In the genomic region with DNA sequence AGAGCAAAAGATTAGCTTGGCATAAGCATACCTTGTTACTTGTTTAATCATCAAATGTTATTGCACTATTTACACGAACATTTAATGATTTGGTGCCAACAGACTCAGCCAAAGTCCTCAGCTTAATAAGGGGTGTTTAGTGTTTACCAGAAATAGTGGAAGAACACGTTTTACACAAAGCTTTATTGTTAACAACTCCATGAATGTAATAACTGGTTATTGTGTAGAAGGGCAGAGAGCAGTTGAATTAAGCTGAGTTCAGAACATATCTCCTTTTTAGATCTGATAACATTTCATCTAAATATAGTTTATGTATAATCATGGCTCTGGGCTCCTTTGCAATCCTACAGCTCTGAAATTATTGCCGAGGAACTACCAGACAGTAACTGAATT, we compare ENCODE assay signal across 17 cellular contexts.
DNase-seq lines count a peak whose midpoint lies in the region; ATAC-seq, FAIRE-seq and TF ChIP-seq lines count a peak whose summit lies in the region.
"Had no signal": no experiment of that assay in that cellular context is flagged by ENCODE, and none has a peak within 500 bp of the region (broad histone marks: within the 10 kb centered on the region; RNA-seq: fewer than 3 reads in every experiment).

No MANE protein-coding gene starts in this region.

- peak overlapping the region; percentile 0 for H2AFZ ChIP-seq in keratinocyte (ENCODE audit: control insufficient read depth, low read length)

- 39 to 47% methylated on average over 3 of the region's 3 CpGs for WGBS in upper lobe of left lung, 2 donors

- no peak for TF ChIP-seq POLR2A in upper lobe of left lung (IDR thresholded peaks at IDR 0.05)

- H3K4me1 ChIP-seq in Panc1 (ENCODE audit: control insufficient read depth, insufficient read depth, low read length) (peaks cover 33% of the 10 kb centered on the region), keratinocyte (ENCODE audit: control insufficient read depth, extremely low read depth, insufficient read depth, low read length) (peaks cover 16% of the 10 kb centered on the region), upper lobe of left lung (no peaks in the 10 kb centered on the region)

- no peaks in the 10 kb centered on the region for H3K9me1 ChIP-seq in keratinocyte (ENCODE audit: control insufficient read depth, extremely low read depth, insufficient read depth, low read length)

- no peak overlapping the region for H3K4me2 ChIP-seq in keratinocyte (ENCODE audit: control insufficient read depth, extremely low read depth, insufficient read depth, low read depth, low read length)

- ATAC-seq in Panc1 (peak; percentile 56), GM19324 (IDR thresholded peaks at IDR 0.05; ENCODE audit: low FRiP score, unreplicated experiment) (no peak), HG03280 (IDR thresholded peaks at IDR 0.05; ENCODE audit: unreplicated experiment) (no peak), GM18520 (IDR thresholded peaks at IDR 0.05; ENCODE audit: unreplicated experiment) (no peak), upper lobe of left lung (ENCODE audit: low FRiP score in 2 of 2) (no peak)
- ATAC-seq: A549, T-cell had no signal

- POLR2A ChIA-PET in Panc1 (lab: Charles Lee), result interaction anchor here (1.0 kb wide), 1 partner anchor 140 kb away, joined by 3 read pairs; no protein-coding TSS in a partner anchor

- TF ChIP-seq CTCF in Panc1 (IDR thresholded peaks at IDR 0.05) (no peak), keratinocyte (optimal IDR thresholded peaks at IDR 0.05 in 1 of 3, IDR thresholded peaks at IDR 0.05 in 1 of 3, conservative IDR thresholded peaks at IDR 0.05 in 1 of 3; ENCODE audit: extremely low read depth in 1 of 3, insufficient read depth in 2 of 3, low read length in 3 of 3) (no peak), upper lobe of left lung (IDR thresholded peaks at IDR 0.05) (no peak)

- CTCF ChIA-PET in Panc1 (lab: Charles Lee), result interaction anchor here (0.6 to 1.5 kb wide), 3 partner anchors 11 to 182 kb away, joined by 3 to 8 read pairs (median 3); no protein-coding TSS in a partner anchor

- H3K4me3 ChIP-seq in Panc1 (ENCODE audit: low read depth in 2 of 2, low read length in 2 of 2) (no peak overlapping the region), keratinocyte (ENCODE audit: control insufficient read depth in 2 of 3, extremely low read depth in 1 of 3, insufficient read depth in 2 of 3, low read depth in 1 of 3, low read length in 3 of 3) (no peak overlapping the region), upper lobe of left lung (no peak overlapping the region)
- H3K4me3 ChIP-seq: A549 had no signal

- H3K36me3 ChIP-seq in Panc1 (ENCODE audit: control insufficient read depth, insufficient read depth, low read length), result no peaks in the 10 kb centered on the region
- no peaks in the 10 kb centered on the region for H3K36me3 ChIP-seq in keratinocyte (ENCODE audit: control insufficient read depth in 2 of 2, extremely low read depth in 1 of 2, insufficient read depth in 2 of 2, low read length in 2 of 2)
- H3K36me3 ChIP-seq in upper lobe of left lung, result no peaks in the 10 kb centered on the region

- H3K4me3 Mint-ChIP-seq in T-helper 2 cell treated with Interferon-gamma antibody and Interleukin-4, amounts not matched to agents 5 μg/mL and 100 μg/mL, for 36 hours, result no peak overlapping the region
- H3K4me3 Mint-ChIP-seq: activated B cell treated with CpG ODN at 0.5 μM for 24 hours; CD4-positive, alpha-beta memory T cell; T-cell had no signal

- DNase-seq in T-helper 2 cell treated with Interferon-gamma antibody and Interleukin-4, amounts not matched to agents 5 μg/mL and 100 μg/mL, for 36 hours (ENCODE audit: low spot score), result no peak
- no peak for DNase-seq in T-helper 2 cell
- DNase-seq in Panc1 (ENCODE audit: low read depth, low spot score), result no peak
- DNase-seq in keratinocyte (ENCODE audit: low read depth, low spot score), result no peak
- no peak for DNase-seq in upper lobe of left lung
- DNase-seq: activated B cell treated with CpG ODN at 0.5 μM for 24 hours; CD4-positive, alpha-beta memory T cell; MM.1S; NCI-H226; stimulated activated CD4-positive, alpha-beta T cell treated with anti-CD3 and anti-CD28 coated beads, Interleukin-15, amount 100 ng/mL, for 24 hours; T-cell had no signal

- TF ChIP-seq EP300 in upper lobe of left lung (IDR thresholded peaks at IDR 0.05), result no peak

- no peaks in the 10 kb centered on the region for H3K27me3 Mint-ChIP-seq in T-helper 2 cell treated with Interferon-gamma antibody and Interleukin-4, amounts not matched to agents 5 μg/mL and 100 μg/mL, for 36 hours (ENCODE audit: low read depth)
- H3K27me3 Mint-ChIP-seq: activated B cell treated with CpG ODN at 0.5 μM for 24 hours; CD4-positive, alpha-beta memory T cell; progenitor cell of endocrine pancreas; T-cell had no signal

- dilution Hi-C loops in keratinocyte (cut with MboI; ENCODE audit: extremely low pct_ligation_motif_present, low sequenced_read_pairs), result no loop called here

- H3K27me3 ChIP-seq in Panc1 (ENCODE audit: control insufficient read depth, insufficient read depth, low read length) (no peaks in the 10 kb centered on the region), keratinocyte (ENCODE audit: control insufficient read depth, extremely low read depth, insufficient read depth, low read length) (no peaks in the 10 kb centered on the region), upper lobe of left lung (no peaks in the 10 kb centered on the region)

- FAIRE-seq in keratinocyte (lab: Jason Lieb, UNC), result peak; percentile 51
- FAIRE-seq: GM12892 had no signal

- peak overlapping the region; percentile 87 for H3K27ac Mint-ChIP-seq in T-helper 2 cell treated with Interferon-gamma antibody and Interleukin-4, amounts not matched to agents 5 μg/mL and 100 μg/mL, for 36 hours
- H3K27ac Mint-ChIP-seq: activated B cell treated with CpG ODN at 0.5 μM for 24 hours; CD4-positive, alpha-beta memory T cell; progenitor cell of endocrine pancreas had no signal

- H3K36me3 Mint-ChIP-seq in T-helper 2 cell treated with Interferon-gamma antibody and Interleukin-4, amounts not matched to agents 5 μg/mL and 100 μg/mL, for 36 hours (ENCODE audit: low read depth), result peaks cover 35% of the 10 kb centered on the region
- H3K36me3 Mint-ChIP-seq: T-cell had no signal

- H3K9me3 Mint-ChIP-seq in T-helper 2 cell treated with Interferon-gamma antibody and Interleukin-4, amounts not matched to agents 5 μg/mL and 100 μg/mL, for 36 hours, result peaks cover 27% of the 10 kb centered on the region
- H3K9me3 Mint-ChIP-seq: activated B cell treated with CpG ODN at 0.5 μM for 24 hours had no signal

- BruUV-seq in Panc1 (replicated peaks; lab: Mats Ljungman, UMichigan), result no TSS peak

- intact Hi-C loops in Panc1 (cut with micrococcal nuclease; ENCODE audit: unreplicated experiment), result loop anchor here (5.0 kb wide), 1 partner anchor 75 kb away; no protein-coding TSS in a partner anchor

- H3K27ac ChIP-seq in Panc1 (ENCODE audit: low read length) (peak overlapping the region; percentile 94), keratinocyte (ENCODE audit: control insufficient read depth, insufficient read depth, low read length) (no peak overlapping the region), upper lobe of left lung (no peak overlapping the region)
- H3K27ac ChIP-seq: A549 had no signal

- no peak overlapping the region for H3K9ac ChIP-seq in keratinocyte (ENCODE audit: control insufficient read depth, extremely low read depth, insufficient read depth, low read length)

- H3K4me1 Mint-ChIP-seq in T-helper 2 cell treated with Interferon-gamma antibody and Interleukin-4, amounts not matched to agents 5 μg/mL and 100 μg/mL, for 36 hours (ENCODE audit: low read depth), result peaks cover 64% of the 10 kb centered on the region

- H4K20me1 ChIP-seq in keratinocyte (ENCODE audit: control insufficient read depth, extremely low read depth, insufficient read depth, low read length), result no peaks in the 10 kb centered on the region

- in situ Hi-C loops in Panc1 (cut with HindIII; ENCODE audit: low pct_unique_long_range_greater_than_20kb, low sequenced_read_pairs), result no loop called here

- H3K9me3 ChIP-seq in Panc1 (ENCODE audit: control insufficient read depth, insufficient read depth, low read depth, low read length), result peaks cover 11% of the 10 kb centered on the region; the same call in 1 of the 2 replicates
- H3K9me3 ChIP-seq in keratinocyte (ENCODE audit: control insufficient read depth, low read depth, low read length), result no peaks in the 10 kb centered on the region
- H3K9me3 ChIP-seq in upper lobe of left lung, result no peaks in the 10 kb centered on the region
- H3K9me3 ChIP-seq: A549 had no signal

- H3K79me2 ChIP-seq in keratinocyte (ENCODE audit: control insufficient read depth, insufficient read depth, low read length), result no peaks in the 10 kb centered on the region
